8 cellular contexts compared by ENCODE assay signal in genomic region chrY:18423970-18424608, GRCh38.
A peak's percentile ranks its signal among the peaks of the same experiment; 100 is the strongest.
DNase-seq lines count a peak whose midpoint lies in the region; ATAC-seq, FAIRE-seq and TF ChIP-seq lines count a peak whose summit lies in the region.
"Not testable (repeated sequence)": the region's sequence is repeated elsewhere in the genome, so short reads cannot be mapped to it uniquely, and the experiment has no call there.

No MANE protein-coding gene starts in this region.

- not testable (repeated sequence) for H3K36me3 Mint-ChIP-seq in activated naive CD4-positive, alpha-beta T cell treated with anti-CD3 and anti-CD28 coated beads, Interleukin-2, amount 50 U/mL, for 72 hours

- H3K4me3 Mint-ChIP-seq in stimulated activated naive CD8-positive, alpha-beta T cell treated with anti-CD3 and anti-CD28 coated beads, Interleukin-15, amount 100 ng/mL, for 72 hours, result not testable (repeated sequence)

- not testable (repeated sequence) for H3K4me1 ChIP-seq in RWPE2 (ENCODE audit: insufficient read depth, poor library complexity, severe bottlenecking)

- TF ChIP-seq POLR2A in GM12891 (IDR thresholded peaks at IDR 0.05; ENCODE audit: low read depth, low read length), result not testable (repeated sequence)

- not testable (repeated sequence) for H3K4me3 ChIP-seq in RWPE2 (ENCODE audit: severe bottlenecking)

- ATAC-seq in GM21381 (IDR thresholded peaks at IDR 0.05; ENCODE audit: unreplicated experiment), result peak; percentile 64
- peak; percentile 66 for ATAC-seq in HG02642 (IDR thresholded peaks at IDR 0.05; ENCODE audit: poor library complexity, unreplicated experiment)
- ATAC-seq in HG03175 (IDR thresholded peaks at IDR 0.05; ENCODE audit: unreplicated experiment), result peak; percentile 69
- peak; percentile 63 for ATAC-seq in RWPE2 (ENCODE audit: low read depth)
- ATAC-seq in activated naive CD4-positive, alpha-beta T cell treated with anti-CD3 and anti-CD28 coated beads, Interleukin-2, amount 50 U/mL, for 72 hours, result peak; percentile 36 to 51
- ATAC-seq in left lobe of liver, result peak; percentile 88
- ATAC-seq in stimulated activated naive CD8-positive, alpha-beta T cell treated with anti-CD3 and anti-CD28 coated beads, Interleukin-15, amount 100 ng/mL, for 72 hours, result peak; percentile 73

- H3K27ac ChIP-seq in RWPE2 (ENCODE audit: poor library complexity, severe bottlenecking), result not testable (repeated sequence)

- not testable (repeated sequence) for H3K27me3 ChIP-seq in RWPE2 (ENCODE audit: insufficient read depth, poor library complexity, severe bottlenecking)

- not testable (repeated sequence) for H3K36me3 ChIP-seq in RWPE2 (ENCODE audit: low read depth)

- peak; percentile 89 for FAIRE-seq in GM12891 (lab: Jason Lieb, UNC)

- not testable (repeated sequence) for DNase-seq in GM12891 (ENCODE audit: insufficient read length, low spot score); RWPE2 (ENCODE audit: low spot score); activated naive CD4-positive, alpha-beta T cell treated with anti-CD3 and anti-CD28 coated beads, Interleukin-2, amount 50 U/mL, for 72 hours (ENCODE audit: low spot score in 2 of 2); left lobe of liver (ENCODE audit: low spot score); stimulated activated naive CD8-positive, alpha-beta T cell treated with anti-CD3 and anti-CD28 coated beads, Interleukin-15, amount 100 ng/mL, for 72 hours

- H3K4me1 Mint-ChIP-seq in stimulated activated naive CD8-positive, alpha-beta T cell treated with anti-CD3 and anti-CD28 coated beads, Interleukin-15, amount 100 ng/mL, for 72 hours, result not testable (repeated sequence)

- not testable (repeated sequence) for H3K9me3 ChIP-seq in RWPE2 (ENCODE audit: severe bottlenecking)

- H3K9me3 Mint-ChIP-seq in activated naive CD4-positive, alpha-beta T cell treated with anti-CD3 and anti-CD28 coated beads, Interleukin-2, amount 50 U/mL, for 72 hours; stimulated activated naive CD8-positive, alpha-beta T cell treated with anti-CD3 and anti-CD28 coated beads, Interleukin-15, amount 100 ng/mL, for 72 hours: not testable (repeated sequence)

- H3K27me3 Mint-ChIP-seq in stimulated activated naive CD8-positive, alpha-beta T cell treated with anti-CD3 and anti-CD28 coated beads, Interleukin-15, amount 100 ng/mL, for 72 hours, result not testable (repeated sequence)

- not testable (repeated sequence) for H3K27ac Mint-ChIP-seq in activated naive CD4-positive, alpha-beta T cell treated with anti-CD3 and anti-CD28 coated beads, Interleukin-2, amount 50 U/mL, for 72 hours; stimulated activated naive CD8-positive, alpha-beta T cell treated with anti-CD3 and anti-CD28 coated beads, Interleukin-15, amount 100 ng/mL, for 72 hours

- not testable (repeated sequence) for TF ChIP-seq CTCF in RWPE2 (IDR thresholded peaks at IDR 0.05; ENCODE audit: poor library complexity, severe bottlenecking)
